15 cellular contexts compared by ENCODE assay signal in the genomic region with DNA sequence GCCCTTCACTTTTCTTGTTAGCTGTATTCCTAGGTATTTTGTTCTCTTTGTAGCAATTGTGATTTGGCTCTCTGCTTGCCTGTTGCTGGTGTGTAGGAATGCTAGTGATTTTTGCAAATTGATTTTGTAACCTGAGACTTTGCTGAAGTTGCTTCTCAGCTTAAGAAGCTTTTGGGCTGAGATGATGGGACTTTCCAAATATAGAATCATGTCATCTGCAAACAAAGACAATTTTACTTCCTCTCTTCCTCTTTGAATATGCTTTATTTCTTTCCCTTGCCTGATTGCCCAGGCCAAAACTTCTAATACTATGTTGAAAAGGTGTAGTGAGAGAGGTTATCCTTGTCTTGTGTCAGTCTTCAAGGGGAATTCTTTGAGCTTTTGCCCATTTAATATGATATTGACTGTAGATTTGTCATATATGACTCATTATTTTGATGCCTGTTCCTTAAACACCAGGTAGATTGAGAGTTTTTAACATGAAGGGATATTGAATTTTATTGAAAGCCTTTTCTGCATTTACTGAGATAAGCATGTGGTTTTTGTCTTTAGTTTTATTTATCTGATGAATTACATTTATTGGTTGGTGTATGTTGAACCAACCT. TPM values are rescaled to one million over a fixed set of nuclear protein-coding genes. Genes with fewer than 3 reads are reported as not detected.
DNase-seq lines count a peak whose midpoint lies in the region; ATAC-seq and TF ChIP-seq lines count a peak whose summit lies in the region.
"Had no signal": no experiment of that assay in that cellular context is flagged by ENCODE, and none has a peak within 500 bp of the region (broad histone marks: within the 10 kb centered on the region; RNA-seq: fewer than 3 reads in every experiment).

No MANE protein-coding gene starts in this region.

- 0 out of 2 replicates have a peak overlapping the region, but pooled peaks have one; percentile 11 for H3K9ac ChIP-seq in SU-DHL-6 (ENCODE audit: low read length)

- no peaks in the 10 kb centered on the region for H3K36me3 Mint-ChIP-seq in CD14-positive monocyte
- H3K36me3 Mint-ChIP-seq: brain had no signal

- H3K9me3 ChIP-seq in SU-DHL-6 (ENCODE audit: insufficient read depth, low read length): no peaks in the 10 kb centered on the region

- H3K27me3 ChIP-seq in SU-DHL-6 (ENCODE audit: low read length): no peaks in the 10 kb centered on the region

- no peak for ATAC-seq in GM19328 (IDR thresholded peaks at IDR 0.05; ENCODE audit: unreplicated experiment)
- no peak for ATAC-seq in HG03439 (IDR thresholded peaks at IDR 0.05; ENCODE audit: unreplicated experiment)
- ATAC-seq: K562 had no signal

- peak overlapping the region; percentile 24 for H3K4me2 ChIP-seq in SU-DHL-6 (ENCODE audit: low read depth, low read length, poor library complexity, severe bottlenecking)

- no peak for TF ChIP-seq CTCF in CD14-positive monocyte (IDR thresholded peaks at IDR 0.05)
- no peak for TF ChIP-seq CTCF in SU-DHL-6 (IDR thresholded peaks at IDR 0.05; ENCODE audit: insufficient read depth, low read length, poor library complexity, severe bottlenecking)
- TF ChIP-seq CTCF in epithelial cell of esophagus (IDR thresholded peaks at IDR 0.05; ENCODE audit: insufficient read depth, low read depth, low read length, missing control alignments): no peak

- peaks cover 42% of the 10 kb centered on the region for H3K4me1 Mint-ChIP-seq in CD14-positive monocyte
- H3K4me1 Mint-ChIP-seq: brain had no signal

- H3K27ac ChIP-seq in SU-DHL-6 (ENCODE audit: low read depth, low read length): peak overlapping the region; percentile 44

- no peaks in the 10 kb centered on the region for H3K9me2 ChIP-seq in SU-DHL-6 (replicated peaks; ENCODE audit: insufficient read depth, low read length)

- H2AFZ ChIP-seq in SU-DHL-6 (ENCODE audit: low read depth, low read length, severe bottlenecking): peak overlapping the region; percentile 26

- H3K36me3 ChIP-seq in SU-DHL-6 (ENCODE audit: low read length): no peaks in the 10 kb centered on the region

- intact Hi-C loops in CD14-positive monocyte (cut with micrococcal nuclease): loop anchor here in 1 of 2 donors (10.0 kb wide), 1 partner anchor 71 kb away; no protein-coding TSS in a partner anchor

- no peaks in the 10 kb centered on the region for H4K20me1 ChIP-seq in SU-DHL-6 (ENCODE audit: low read depth, low read length)

- H3K4me3 ChIP-seq in SU-DHL-6 (ENCODE audit: insufficient read depth, low read length, poor library complexity, severe bottlenecking): no peak overlapping the region
- no peak overlapping the region for H3K4me3 ChIP-seq in epithelial cell of esophagus (ENCODE audit: low read length)
- H3K4me3 ChIP-seq: K562 had no signal

- H3K79me2 ChIP-seq in SU-DHL-6 (ENCODE audit: insufficient read depth, low read length): no peaks in the 10 kb centered on the region

- peaks cover 7% of the 10 kb centered on the region; the same call in 1 of the 2 replicates for H3F3A ChIP-seq in SU-DHL-6 (ENCODE audit: insufficient read depth)

- H3K9me3 Mint-ChIP-seq in CD14-positive monocyte: peaks cover 0 to 5% (median 0%) of the 10 kb centered on the region in 7 donors

- H3K27me3 Mint-ChIP-seq in CD14-positive monocyte (ENCODE audit: low read depth in 3 of 3): peaks cover 0 to 2% (median 0%) of the 10 kb centered on the region in 3 donors

- H3K4me3 Mint-ChIP-seq in CD14-positive monocyte: no peak overlapping the region
- H3K4me3 Mint-ChIP-seq: brain had no signal

- peak overlapping the region in 6 of 7 donors; percentile 49 to 74 (median 66) for H3K27ac Mint-ChIP-seq in CD14-positive monocyte
- H3K27ac Mint-ChIP-seq: brain had no signal

- DNase-seq in CD14-positive monocyte (ENCODE audit: low spot score) (no peak), DMS53 (lab: John Stamatoyannopoulos, UW) (peak; percentile 62), epithelial cell of esophagus (ENCODE audit: low read depth) (peak; percentile 22), RKO (ENCODE audit: low spot score) (no peak)
- no peak for DNase-seq in activated effector memory CD4-positive, alpha-beta T cell treated with anti-CD3 and anti-CD28 coated beads, Interleukin-2, amount 50 U/mL, for 16 hours
- DNase-seq: effector memory CD4-positive, alpha-beta T cell; NCI-H1930; nucleus accumbens; SHP77 treated with DMSO at 0.1 percent for 48 hours had no signal

RNA-seq across cellular contexts. Expression of gene CLECL1, which starts 26.7 kb away (rescaled TPM):
- 10 to 100 TPM; 11.4 to 20.6 TPM for polyA plus RNA-seq in CD14-positive monocyte
- polyA plus RNA-seq: H1 had no signal

RNA-seq across cellular contexts. Expression of gene CLEC2D, which starts 36.7 kb away (rescaled TPM):
- 1 to 10 TPM; 2.5 to 3.9 TPM for polyA plus RNA-seq in CD14-positive monocyte

RNA-seq across cellular contexts. Expression of gene CD69, which starts 54.5 kb away (rescaled TPM):
- polyA plus RNA-seq in CD14-positive monocyte: 1 to 10 TPM; 5.8 to 6.0 TPM
- polyA plus RNA-seq: H1 had no signal

Comparison
In these comparisons a context has a peak if more than half of its experiments do, and no peak if none do; other contexts are left out.
1. DNase-seq: peak in DMS53 (single experiment) and epithelial cell of esophagus (single experiment); none in CD14-positive monocyte (single experiment), RKO (single experiment) and activated effector memory CD4-positive, alpha-beta T cell treated with anti-CD3 and anti-CD28 coated beads, Interleukin-2, amount 50 U/mL, for 16 hours (single experiment).